In the genomic region with DNA sequence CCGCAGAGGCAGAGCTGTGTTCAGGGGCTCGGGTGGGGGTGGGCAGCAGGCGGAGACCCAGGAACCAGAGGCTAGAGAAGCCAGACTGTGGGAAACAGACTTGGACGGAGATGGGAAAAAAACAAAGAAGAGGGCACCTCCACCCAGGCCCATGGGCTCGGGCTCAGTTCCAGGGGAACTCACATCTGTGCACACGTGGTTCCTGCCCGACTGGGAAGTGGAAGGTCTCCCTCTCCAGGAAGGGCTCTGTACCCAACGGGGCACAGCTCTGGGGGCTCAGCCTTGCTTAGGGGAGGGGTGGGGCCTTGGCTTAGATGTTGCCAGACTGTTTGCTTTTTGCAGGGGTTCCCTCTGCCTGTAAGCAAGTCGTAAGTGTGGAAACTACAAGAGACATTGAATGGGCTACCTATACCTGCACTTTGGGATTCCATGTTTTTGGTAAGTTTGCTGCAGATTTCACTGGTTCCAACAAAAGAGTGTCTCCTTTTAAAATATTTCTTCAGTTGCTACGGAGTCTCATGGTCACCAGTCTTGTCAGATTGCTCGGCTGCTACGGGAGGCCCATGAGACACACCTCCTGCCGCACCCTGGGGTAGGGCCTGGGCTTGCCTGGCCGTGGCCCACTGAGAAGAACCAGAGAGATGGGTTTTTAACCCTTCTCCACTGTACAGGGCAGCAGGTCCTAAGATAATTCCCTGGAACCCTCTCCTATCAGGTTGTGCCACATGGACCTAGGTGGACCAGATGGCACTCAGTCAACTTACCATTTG, we compare ENCODE assay signal across 22 cellular contexts.
DNase-seq lines count a peak whose midpoint lies in the region; ATAC-seq lines count a peak whose summit lies in the region.
"Had no signal": no experiment of that assay in that cellular context is flagged by ENCODE, and none has a peak within 500 bp of the region (broad histone marks: within the 10 kb centered on the region; RNA-seq: fewer than 3 reads in every experiment).

No MANE protein-coding gene starts in this region.

- H3K27ac ChIP-seq in SJCRH30 = no peak overlapping the region
- H3K27ac ChIP-seq: C4-2B, coronary artery, epithelial cell of prostate, Peyer's patch, upper lobe of right lung had no signal

- ATAC-seq in GM18499 (IDR thresholded peaks at IDR 0.05; ENCODE audit: insufficient read depth, unreplicated experiment) (peak; percentile 10), GM21447 (IDR thresholded peaks at IDR 0.05; ENCODE audit: unreplicated experiment) (peak; percentile 39), HG02885 (IDR thresholded peaks at IDR 0.05; ENCODE audit: poor library complexity, unreplicated experiment) (peak; percentile 36), esophagus mucosa (peak; percentile 93)
- ATAC-seq: naive thymus-derived CD4-positive, alpha-beta T cell had no signal

- no peak overlapping the region for H3K4me3 ChIP-seq in SJCRH30
- H3K4me3 ChIP-seq: coronary artery, lung, Peyer's patch, upper lobe of right lung had no signal

- no peaks in the 10 kb centered on the region for H3K36me3 ChIP-seq in SJCRH30
- H3K36me3 ChIP-seq: Peyer's patch had no signal

- no peaks in the 10 kb centered on the region for H3K9me3 ChIP-seq in SJCRH30 (replicated peaks)
- H3K9me3 ChIP-seq: Peyer's patch, upper lobe of right lung had no signal

- DNase-seq in OCI-M1 (lab: John Stamatoyannopoulos, UW) (no peak), UCSD-AML1 (lab: John Stamatoyannopoulos, UW; ENCODE audit: unreplicated experiment) (no peak), SJCRH30 (no peak)
- no peak for DNase-seq in stimulated activated naive CD4-positive, alpha-beta T cell (lab: John Stamatoyannopoulos, UW)
- DNase-seq: activated CD4-positive, alpha-beta T cell treated with anti-CD3 and anti-CD28 coated beads, Interleukin-2, amount 50 U/mL, for 4 hours; activated T-cell treated with anti-CD3 and anti-CD28 coated beads, Interleukin-2, amount 50 U/mL, for 1 hour; DMS53; KG1; naive thymus-derived CD4-positive, alpha-beta T cell; NCI-H1092 treated with DMSO at 0.1 percent for 48 hours; NCI-H748 treated with DMSO at 0.1 percent for 48 hours; posterior cingulate gyrus; upper lobe of right lung had no signal

- H3K4me1 ChIP-seq in SJCRH30 = no peaks in the 10 kb centered on the region
- H3K4me1 ChIP-seq: Peyer's patch, upper lobe of right lung had no signal

- no peaks in the 10 kb centered on the region for H3K27me3 ChIP-seq in SJCRH30
- H3K27me3 ChIP-seq: Peyer's patch, upper lobe of right lung had no signal

Comparison
In these comparisons a context has a peak if more than half of its experiments do, and no peak if none do; other contexts are left out.
1. ATAC-seq: peak in every context shown above with its lines; median percentile 93 in esophagus mucosa; 39 in GM21447; 36 in HG02885; 10 in GM18499.